Comparison of ENCODE assay signal across 2 cellular contexts in the genomic region with DNA sequence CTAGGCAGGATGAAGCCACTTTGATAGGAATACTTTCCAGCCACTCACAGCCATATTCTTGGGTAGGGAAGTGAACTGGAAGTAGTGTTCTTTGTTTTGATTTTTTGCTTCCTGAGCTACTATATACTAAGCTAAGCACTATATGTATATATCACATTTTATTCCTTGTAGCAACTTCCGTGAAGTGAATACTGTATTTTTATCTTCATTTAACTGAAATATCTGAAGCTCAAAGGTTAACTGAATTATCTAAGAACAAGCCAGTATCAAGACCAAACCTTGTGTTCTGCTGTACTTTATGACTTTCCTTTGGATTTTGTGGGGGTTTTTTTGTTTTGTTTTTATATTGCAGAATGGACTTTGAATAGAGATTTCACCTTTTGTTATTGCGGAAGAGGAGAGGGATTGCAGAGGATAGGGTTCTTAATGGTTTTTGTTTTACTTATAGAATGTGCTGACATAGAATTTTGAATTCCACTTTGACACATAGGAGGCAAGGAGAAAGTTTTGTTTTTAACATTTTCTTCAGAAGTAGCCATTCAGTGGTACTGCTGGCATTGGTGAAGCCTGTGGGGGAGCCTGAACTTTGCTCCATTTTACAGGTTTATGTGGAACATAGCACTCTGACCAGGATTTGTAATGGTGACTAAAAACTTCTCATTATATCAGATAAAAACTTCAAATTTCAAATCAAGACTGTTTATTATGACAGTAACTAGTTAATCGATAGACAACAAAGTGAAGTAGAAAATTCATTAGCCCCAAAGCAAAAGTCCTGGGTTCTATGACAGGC.
TF ChIP-seq lines count a peak whose summit lies in the region.

No MANE protein-coding gene starts in this region.

TF ChIP-seq in K562, 482 proteins besides CTCF, POLR2A, EP300 and RAD21:
- peak; percentile 50; the same call in 1 of the 2 replicates for TF ChIP-seq MAFF (IDR thresholded peaks at IDR 0.05; ENCODE audit: low read length)
- no peak for TF ChIP-seq NELFE (IDR thresholded peaks at IDR 0.05; ENCODE audit: insufficient read depth, insufficient read length)
- no peak for TF ChIP-seq GTF2E2 (tag; IDR thresholded peaks at IDR 0.05)
- TF ChIP-seq ZNF316 (IDR thresholded peaks at IDR 0.05), result peak; percentile 79
- no peak for TF ChIP-seq LCOR (CRISPR knock-in tag; IDR thresholded peaks at IDR 0.05)
- 0 out of 2 replicates have a peak, but pooled peaks have one; percentile 19 for TF ChIP-seq MAFG (tag; conservative IDR thresholded peaks at IDR 0.05)
- peak; percentile 43; the same call in 1 of the 2 replicates for TF ChIP-seq C11orf30 (IDR thresholded peaks at IDR 0.05; ENCODE audit: low read depth)
- TF ChIP-seq AFF1 (IDR thresholded peaks at IDR 0.05; ENCODE audit: low read depth in 1 of 2, partially characterized antibody in 2 of 2), result no peak
- no peak for TF ChIP-seq TBL1XR1 (IDR thresholded peaks at IDR 0.05; ENCODE audit: low read length in 2 of 2)
- TF ChIP-seq ZNF124 (CRISPR knock-in tag; IDR thresholded peaks at IDR 0.05), result no peak
- no peak for TF ChIP-seq NR4A1 (CRISPR knock-in tag; IDR thresholded peaks at IDR 0.05)
- no peak for TF ChIP-seq NR4A1 (tag; IDR thresholded peaks at IDR 0.05)
- no peak for TF ChIP-seq ZNF347 (CRISPR knock-in tag; IDR thresholded peaks at IDR 0.05; ENCODE audit: low read depth)
- no peak for TF ChIP-seq KAT7 (CRISPR knock-in tag; IDR thresholded peaks at IDR 0.05; ENCODE audit: borderline replicate concordance)

TF ChIP-seq in liver, 16 proteins besides CTCF, POLR2A, EP300 and RAD21:
- TF ChIP-seq TAF1 (conservative IDR thresholded peaks at IDR 0.05) (no peak), HNF4G (IDR thresholded peaks at IDR 0.05) (peak; percentile 29), RXRA (IDR thresholded peaks at IDR 0.05) (peak; percentile 26 to 28), HNF4A (conservative IDR thresholded peaks at IDR 0.05) (peak; percentile 47 to 51), YY1 (IDR thresholded peaks at IDR 0.05) (peak; percentile 29), MAX (IDR thresholded peaks at IDR 0.05) (no peak), SP1 (IDR thresholded peaks at IDR 0.05) (peak; percentile 15)
- TF ChIP-seq, protein P1, sequence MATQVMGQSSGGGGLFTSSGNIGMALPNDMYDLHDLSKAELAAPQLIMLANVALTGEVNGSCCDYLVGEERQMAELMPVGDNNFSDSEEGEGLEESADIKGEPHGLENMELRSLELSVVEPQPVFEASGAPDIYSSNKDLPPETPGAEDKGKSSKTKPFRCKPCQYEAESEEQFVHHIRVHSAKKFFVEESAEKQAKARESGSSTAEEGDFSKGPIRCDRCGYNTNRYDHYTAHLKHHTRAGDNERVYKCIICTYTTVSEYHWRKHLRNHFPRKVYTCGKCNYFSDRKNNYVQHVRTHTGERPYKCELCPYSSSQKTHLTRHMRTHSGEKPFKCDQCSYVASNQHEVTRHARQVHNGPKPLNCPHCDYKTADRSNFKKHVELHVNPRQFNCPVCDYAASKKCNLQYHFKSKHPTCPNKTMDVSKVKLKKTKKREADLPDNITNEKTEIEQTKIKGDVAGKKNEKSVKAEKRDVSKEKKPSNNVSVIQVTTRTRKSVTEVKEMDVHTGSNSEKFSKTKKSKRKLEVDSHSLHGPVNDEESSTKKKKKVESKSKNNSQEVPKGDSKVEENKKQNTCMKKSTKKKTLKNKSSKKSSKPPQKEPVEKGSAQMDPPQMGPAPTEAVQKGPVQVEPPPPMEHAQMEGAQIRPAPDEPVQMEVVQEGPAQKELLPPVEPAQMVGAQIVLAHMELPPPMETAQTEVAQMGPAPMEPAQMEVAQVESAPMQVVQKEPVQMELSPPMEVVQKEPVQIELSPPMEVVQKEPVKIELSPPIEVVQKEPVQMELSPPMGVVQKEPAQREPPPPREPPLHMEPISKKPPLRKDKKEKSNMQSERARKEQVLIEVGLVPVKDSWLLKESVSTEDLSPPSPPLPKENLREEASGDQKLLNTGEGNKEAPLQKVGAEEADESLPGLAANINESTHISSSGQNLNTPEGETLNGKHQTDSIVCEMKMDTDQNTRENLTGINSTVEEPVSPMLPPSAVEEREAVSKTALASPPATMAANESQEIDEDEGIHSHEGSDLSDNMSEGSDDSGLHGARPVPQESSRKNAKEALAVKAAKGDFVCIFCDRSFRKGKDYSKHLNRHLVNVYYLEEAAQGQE (IDR thresholded peaks at IDR 0.05), result no peak
TF ChIP-seq in liver: peak in this region for 5.
